ENCODE assay signal across 8 cellular contexts in the genomic region with DNA sequence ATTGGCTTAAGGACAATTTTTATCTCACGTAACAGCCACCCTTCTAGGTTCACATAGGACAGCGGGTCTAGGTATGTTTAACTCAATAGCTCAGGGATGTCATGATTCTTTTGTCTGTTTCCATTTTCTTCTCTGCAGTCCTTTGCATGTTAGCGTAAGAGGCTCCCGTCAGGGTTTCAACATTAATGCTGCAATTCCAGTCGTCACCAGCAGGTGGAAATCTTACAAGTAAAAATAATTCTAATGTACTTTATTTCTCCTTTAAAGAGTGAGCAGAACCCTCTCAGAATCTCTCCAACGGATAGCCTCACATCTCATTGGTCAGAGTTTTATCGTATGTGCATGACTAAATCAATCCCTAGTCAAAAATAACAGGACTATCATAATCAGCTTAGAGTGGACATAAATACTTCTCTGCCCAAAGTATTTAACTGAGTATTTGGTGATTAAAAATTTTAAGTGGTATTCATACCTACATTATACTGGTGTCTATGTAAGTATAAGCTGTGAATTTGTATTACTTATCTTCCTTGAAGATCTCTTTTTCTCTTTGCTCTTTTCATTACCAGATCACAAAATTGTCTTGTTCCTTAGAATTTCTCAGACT.
DNase-seq lines count a peak whose midpoint lies in the region; ATAC-seq and TF ChIP-seq lines count a peak whose summit lies in the region.

No MANE protein-coding gene starts in this region.

- TF ChIP-seq EP300 in tibial nerve (IDR thresholded peaks at IDR 0.05), result no peak

- H2BK12ac ChIP-seq in mesenchymal stem cell (ENCODE audit: low read length in 2 of 2), result no peak overlapping the region

- H3K27ac ChIP-seq in SJSA1 (no peak overlapping the region), coronary artery (no peak overlapping the region), mesenchymal stem cell (ENCODE audit: low read length, poor library complexity, severe bottlenecking) (no peak overlapping the region), tibial nerve (no peak overlapping the region)

- H3K79me1 ChIP-seq in mesenchymal stem cell (replicated peaks; ENCODE audit: low read length, poor library complexity, severe bottlenecking), result no peaks in the 10 kb centered on the region

- H2BK5ac ChIP-seq in mesenchymal stem cell (ENCODE audit: low read depth, low read length, poor library complexity, severe bottlenecking), result no peak overlapping the region

- H3K27me3 ChIP-seq in SJSA1 (replicated peaks), result no peaks in the 10 kb centered on the region
- no peaks in the 10 kb centered on the region for H3K27me3 ChIP-seq in mesenchymal stem cell (ENCODE audit: control insufficient read depth in 1 of 2, insufficient read depth in 1 of 2, low read length in 2 of 2)
- H3K27me3 ChIP-seq in tibial nerve, result no peaks in the 10 kb centered on the region

- no peak overlapping the region for H3K4me3 ChIP-seq in SJSA1
- no peak overlapping the region for H3K4me3 ChIP-seq in coronary artery
- H3K4me3 ChIP-seq in mesenchymal stem cell (ENCODE audit: insufficient read depth in 1 of 2, low read depth in 1 of 2, low read length in 2 of 2), result no peak overlapping the region
- no peak overlapping the region for H3K4me3 ChIP-seq in tibial nerve

- peak; percentile 44 for DNase-seq in Caki2 (ENCODE audit: low read depth)
- DNase-seq in HS-27A (ENCODE audit: low read depth), result peak; percentile 22
- peak; percentile 40 to 61 for DNase-seq in SJSA1 (ENCODE audit: low read depth in 1 of 2, low spot score in 2 of 2)
- no peak for DNase-seq in coronary artery (ENCODE audit: low spot score)
- peak; percentile 77 for DNase-seq in mesenchymal stem cell
- peak; percentile 27 to 76 for DNase-seq in tibial nerve (ENCODE audit: low spot score in 2 of 2)
- no peak for DNase-seq in cerebellar nuclear complex (lab: John Stamatoyannopoulos, UW)

- H2BK15ac ChIP-seq in mesenchymal stem cell (ENCODE audit: low read depth, poor library complexity, severe bottlenecking), result no peak overlapping the region

- 20% methylated on average over 6 of the region's 7 CpGs for WGBS in mesenchymal stem cell
- 34 to 39% methylated on average over 7 of the region's 7 CpGs for WGBS in tibial nerve, 2 donors

- H3K4me1 ChIP-seq in SJSA1 (replicated peaks), result no peaks in the 10 kb centered on the region
- H3K4me1 ChIP-seq in mesenchymal stem cell (ENCODE audit: control insufficient read depth, insufficient read depth, low read depth, low read length), result no peaks in the 10 kb centered on the region
- H3K4me1 ChIP-seq in tibial nerve, result no peaks in the 10 kb centered on the region

- in situ Hi-C loops in Caki2 (cut with HindIII; ENCODE audit: low pct_unique_long_range_greater_than_20kb, low sequenced_read_pairs), result no loop called here

- no peak overlapping the region for H3K14ac ChIP-seq in mesenchymal stem cell (ENCODE audit: low read length in 2 of 2)

- no peak overlapping the region for H3K18ac ChIP-seq in mesenchymal stem cell (ENCODE audit: low read depth in 1 of 2, low read length in 2 of 2)

- TF ChIP-seq CTCF in coronary artery (IDR thresholded peaks at IDR 0.05) (peak; percentile 58), tibial nerve (IDR thresholded peaks at IDR 0.05) (peak in 4 of 5 experiments; percentile 37 to 53 (median 50))

- no peak overlapping the region for H3K23ac ChIP-seq in mesenchymal stem cell (ENCODE audit: low read length in 2 of 2)

- H3K9ac ChIP-seq in mesenchymal stem cell (ENCODE audit: low read length), result no peak overlapping the region

- H2AK5ac ChIP-seq in mesenchymal stem cell (ENCODE audit: low read length, severe bottlenecking), result no peak overlapping the region

- no peak overlapping the region for H4K8ac ChIP-seq in mesenchymal stem cell (ENCODE audit: low read length)

- H3K4ac ChIP-seq in mesenchymal stem cell (ENCODE audit: low read depth in 1 of 2, low read length in 2 of 2), result no peak overlapping the region

- H4K91ac ChIP-seq in mesenchymal stem cell (ENCODE audit: low read length), result no peak overlapping the region

- ATAC-seq in GM18858 (IDR thresholded peaks at IDR 0.05; ENCODE audit: unreplicated experiment), result peak; percentile 61

- TF ChIP-seq POLR2A in tibial nerve (IDR thresholded peaks at IDR 0.05), result no peak

- H3K36me3 ChIP-seq in SJSA1, result no peaks in the 10 kb centered on the region
- no peaks in the 10 kb centered on the region for H3K36me3 ChIP-seq in mesenchymal stem cell (ENCODE audit: control insufficient read depth in 1 of 2, insufficient read depth in 2 of 2, low read depth in 1 of 2, low read length in 2 of 2)
- no peaks in the 10 kb centered on the region for H3K36me3 ChIP-seq in tibial nerve

- no peak overlapping the region for H2BK120ac ChIP-seq in mesenchymal stem cell (ENCODE audit: low read depth, low read length)

- H3K9me3 ChIP-seq in SJSA1 (replicated peaks) (no peaks in the 10 kb centered on the region), mesenchymal stem cell (ENCODE audit: control insufficient read depth, low read length) (no peaks in the 10 kb centered on the region), tibial nerve (no peaks in the 10 kb centered on the region)

- no peak overlapping the region for H2AFZ ChIP-seq in mesenchymal stem cell (ENCODE audit: low read depth, low read length)

- H3K4me2 ChIP-seq in mesenchymal stem cell (ENCODE audit: low read length, poor library complexity, severe bottlenecking), result peak overlapping the region; percentile 22

Comparison
In these comparisons a context has a peak if more than half of its experiments do, and no peak if none do; other contexts are left out.
1. DNase-seq: peak in Caki2 (single experiment), HS-27A (single experiment), SJSA1 (2 of 2), mesenchymal stem cell (single experiment) and tibial nerve (2 of 2); none in coronary artery (single experiment) and cerebellar nuclear complex (0 of 2).